Comparison of ENCODE assay signal across 9 cellular contexts in genomic region chr10:102431452-102432124, GRCh38. TPM values are rescaled to one million over a fixed set of nuclear protein-coding genes. Genes with fewer than 3 reads are reported as not detected.
DNase-seq lines count a peak whose midpoint lies in the region; ATAC-seq and TF ChIP-seq lines count a peak whose summit lies in the region.
"Had no signal": no experiment of that assay in that cellular context is flagged by ENCODE, and none has a peak within 500 bp of the region (broad histone marks: within the 10 kb centered on the region; RNA-seq: fewer than 3 reads in every experiment).

No MANE protein-coding gene starts in this region.

- peaks cover 7% of the 10 kb centered on the region for H3K79me2 ChIP-seq in fibroblast of lung (ENCODE audit: control insufficient read depth, insufficient read depth, low read length)

- no peaks in the 10 kb centered on the region for H3K27me3 Mint-ChIP-seq in activated naive CD4-positive, alpha-beta T cell treated with anti-CD3 and anti-CD28 coated beads for 36 hours (ENCODE audit: low read depth)

- peak; percentile 17 for DNase-seq in activated naive CD4-positive, alpha-beta T cell treated with anti-CD3 and anti-CD28 coated beads for 36 hours
- no peak for DNase-seq in activated naive CD4-positive, alpha-beta T cell treated with anti-CD3 and anti-CD28 coated beads, Interleukin-2, amount 50 U/mL, for 16 hours
- peak; percentile 68 for DNase-seq in SK-N-DZ (ENCODE audit: low spot score)
- DNase-seq in fibroblast of lung (ENCODE audit: low read depth in 2 of 2), result peak; percentile 27 to 51
- DNase-seq in ureter (ENCODE audit: low spot score), result no peak
- no peak for DNase-seq in NCI-H2227 treated with DMSO at 0.1 percent for 48 hours (lab: John Stamatoyannopoulos, UW)

- H2AFZ ChIP-seq in fibroblast of lung (ENCODE audit: low read length), result peak overlapping the region; percentile 76

- H3K36me3 Mint-ChIP-seq in activated naive CD4-positive, alpha-beta T cell treated with anti-CD3 and anti-CD28 coated beads for 36 hours (ENCODE audit: low read depth), result peaks cover 1% of the 10 kb centered on the region

- CTCF ChIA-PET in activated naive CD4-positive, alpha-beta T cell treated with anti-CD3 and anti-CD28 coated beads for 36 hours (lab: Charles Lee), result interaction anchor here (1.3 to 1.8 kb wide), 2 partner anchors 8 to 31 kb away, joined by 3 to 17 read pairs; no protein-coding TSS in a partner anchor

- H3K9me3 ChIP-seq in fibroblast of lung (ENCODE audit: control insufficient read depth, insufficient read depth, low read depth, low read length), result no peaks in the 10 kb centered on the region
- H3K9me3 ChIP-seq in neutrophil, result no peaks in the 10 kb centered on the region

- H3K4me1 ChIP-seq in fibroblast of lung (ENCODE audit: control insufficient read depth, extremely low read depth, insufficient read depth, low read length) (peaks cover 11% of the 10 kb centered on the region), neutrophil (ENCODE audit: control insufficient read depth in 1 of 2, insufficient read depth in 1 of 2, low read depth in 1 of 2, low read length in 1 of 2) (peaks cover 38 to 39% of the 10 kb centered on the region in 2 experiments)

- intact Hi-C loops in activated naive CD4-positive, alpha-beta T cell treated with anti-CD3 and anti-CD28 coated beads for 36 hours (cut with micrococcal nuclease), result loop anchor here (1.0 to 2.0 kb wide), 8 partner anchors 10 to 279 kb away; partner anchors contain the start of genes ACTR1A, NFKB2 and NOLC1

- peak overlapping the region; percentile 71 for H3K27ac ChIP-seq in fibroblast of lung (ENCODE audit: insufficient read depth, low read length)
- peak overlapping the region; percentile 43 for H3K27ac ChIP-seq in neutrophil

- no peaks in the 10 kb centered on the region for H3K9me3 Mint-ChIP-seq in activated naive CD4-positive, alpha-beta T cell treated with anti-CD3 and anti-CD28 coated beads for 36 hours

- peak overlapping the region; percentile 74 for H3K9ac ChIP-seq in fibroblast of lung (ENCODE audit: insufficient read depth, low read length)

- H3K4me1 Mint-ChIP-seq in activated naive CD4-positive, alpha-beta T cell treated with anti-CD3 and anti-CD28 coated beads for 36 hours (ENCODE audit: low read depth), result peaks cover 49% of the 10 kb centered on the region

- no peaks in the 10 kb centered on the region for H3K36me3 ChIP-seq in fibroblast of lung (ENCODE audit: control insufficient read depth, insufficient read depth, low read length)
- no peaks in the 10 kb centered on the region for H3K36me3 ChIP-seq in neutrophil

- TF ChIP-seq CTCF in fibroblast of lung (conservative IDR thresholded peaks at IDR 0.05 in 1 of 2, IDR thresholded peaks at IDR 0.05 in 1 of 2; ENCODE audit: low read depth in 1 of 2, low read length in 2 of 2), result no peak
- TF ChIP-seq CTCF in neutrophil (IDR thresholded peaks at IDR 0.05), result no peak

- peak overlapping the region; percentile 98 for H3K4me2 ChIP-seq in fibroblast of lung (ENCODE audit: extremely low read depth, insufficient read depth, low read length)

- peak overlapping the region; percentile 92 for H3K27ac Mint-ChIP-seq in activated naive CD4-positive, alpha-beta T cell treated with anti-CD3 and anti-CD28 coated beads for 36 hours

- no peak for ATAC-seq in GM21825 (IDR thresholded peaks at IDR 0.05; ENCODE audit: unreplicated experiment)

- H3K4me3 ChIP-seq in fibroblast of lung (replicated peaks in 1 of 4; ENCODE audit: control extremely low read depth in 1 of 4, insufficient read depth in 1 of 4, low read depth in 3 of 4, low read length in 4 of 4) (peak overlapping the region; percentile 59 to 86 (median 71)), neutrophil (ENCODE audit: low read depth in 1 of 2, low read length in 1 of 2) (peak overlapping the region; percentile 78 to 97)

- no peaks in the 10 kb centered on the region for H4K20me1 ChIP-seq in fibroblast of lung (ENCODE audit: control insufficient read depth, extremely low read depth, insufficient read depth, low read length)

- H3K27me3 ChIP-seq in fibroblast of lung (ENCODE audit: control insufficient read depth, insufficient read depth, low read length) (no peaks in the 10 kb centered on the region), neutrophil (no peaks in the 10 kb centered on the region)

- H3K4me3 Mint-ChIP-seq in activated naive CD4-positive, alpha-beta T cell treated with anti-CD3 and anti-CD28 coated beads for 36 hours, result peak overlapping the region; percentile 90

RNA-seq across cellular contexts. Expression of gene CUEDC2, which starts 0.8 kb away (rescaled TPM):
- 10 to 100 TPM; 63.3 to 64.4 TPM for total RNA-seq in activated naive CD4-positive, alpha-beta T cell treated with anti-CD3 and anti-CD28 coated beads for 36 hours
- polyA plus RNA-seq in SK-N-DZ (2014; cell fraction: cytosol; rRNA removed), result 130 and 171 TPM in 2 replicates
- 127 and 172 TPM in 2 replicates for polyA plus RNA-seq in SK-N-DZ (2014; cell fraction: nucleus; rRNA removed)
- total RNA-seq in fibroblast of lung, result 60.8 and 63.2 TPM in 2 replicates
- 62.3 and 66.8 TPM in 2 replicates for polyA plus RNA-seq in fibroblast of lung
- polyA plus RNA-seq in fibroblast of lung (2012), result 72.6 and 85.2 TPM in 2 replicates
- 75.4 and 77.0 TPM in 2 replicates for polyA minus RNA-seq in fibroblast of lung (ENCODE audit: low replicate concordance)
- 51.9 TPM for total RNA-seq in ureter

RNA-seq across cellular contexts. Expression of gene FBXL15, which starts 11.0 kb away (rescaled TPM):
- 10 to 100 TPM in 1 of 2 experiments, 1 to 10 TPM in 1; 9.9 to 10.8 TPM for total RNA-seq in activated naive CD4-positive, alpha-beta T cell treated with anti-CD3 and anti-CD28 coated beads for 36 hours
- 34.1 and 42.6 TPM in 2 replicates for polyA plus RNA-seq in SK-N-DZ (2014; cell fraction: cytosol; rRNA removed)
- polyA plus RNA-seq in SK-N-DZ (2014; cell fraction: nucleus; rRNA removed), result 47.1 and 53.0 TPM in 2 replicates
- total RNA-seq in fibroblast of lung, result 6.7 and 7.3 TPM in 2 replicates
- 2.2 and 2.8 TPM in 2 replicates for polyA plus RNA-seq in fibroblast of lung
- 5.7 and 6.8 TPM in 2 replicates for polyA plus RNA-seq in fibroblast of lung (2012)
- 0.47 and 0.82 TPM in 2 replicates for polyA minus RNA-seq in fibroblast of lung (ENCODE audit: low replicate concordance)
- 8.7 TPM for total RNA-seq in ureter

RNA-seq across cellular contexts. Expression of gene PSD, which starts 13.0 kb away (rescaled TPM):
- 1 to 10 TPM; 6.2 to 7.2 TPM for total RNA-seq in activated naive CD4-positive, alpha-beta T cell treated with anti-CD3 and anti-CD28 coated beads for 36 hours
- polyA plus RNA-seq in SK-N-DZ (2014; cell fraction: cytosol; rRNA removed), result 19.2 and 20.4 TPM in 2 replicates
- 90.7 and 104 TPM in 2 replicates for polyA plus RNA-seq in SK-N-DZ (2014; cell fraction: nucleus; rRNA removed)
- 5.3 and 6.9 TPM in 2 replicates for total RNA-seq in fibroblast of lung
- 0.07 and 0.30 TPM in 2 replicates for polyA plus RNA-seq in fibroblast of lung
- 1.6 and 2.6 TPM in 2 replicates for polyA plus RNA-seq in fibroblast of lung (2012)
- polyA minus RNA-seq in fibroblast of lung (ENCODE audit: low replicate concordance), result not detected in 2 replicates
- total RNA-seq in ureter, result 5.1 TPM

RNA-seq across cellular contexts. Expression of gene C10orf95, which starts 19.8 kb away (rescaled TPM):
- total RNA-seq in activated naive CD4-positive, alpha-beta T cell treated with anti-CD3 and anti-CD28 coated beads for 36 hours, result under 1 TPM; 0.14 to 0.15 TPM
- not detected in 2 replicates for polyA plus RNA-seq in SK-N-DZ (2014; cell fraction: cytosol; rRNA removed)
- polyA plus RNA-seq in SK-N-DZ (2014; cell fraction: nucleus; rRNA removed), result not detected in 2 replicates
- total RNA-seq in fibroblast of lung (under 0.01 and 0.17 TPM in 2 replicates), ureter (1.5 TPM)
- polyA plus RNA-seq in fibroblast of lung, result not detected in 2 replicates
- not detected in 2 replicates for polyA plus RNA-seq in fibroblast of lung (2012)
- not detected in 2 replicates for polyA minus RNA-seq in fibroblast of lung (ENCODE audit: low replicate concordance)
- total RNA-seq: lung microvascular endothelial cell had no signal

RNA-seq across cellular contexts. Expression of gene NFKB2, which starts 36.1 kb away (rescaled TPM):
- total RNA-seq in activated naive CD4-positive, alpha-beta T cell treated with anti-CD3 and anti-CD28 coated beads for 36 hours, result 100 to 1,000 TPM; 328 to 345 TPM
- 6.1 and 9.8 TPM in 2 replicates for polyA plus RNA-seq in SK-N-DZ (2014; cell fraction: cytosol; rRNA removed)
- polyA plus RNA-seq in SK-N-DZ (2014; cell fraction: nucleus; rRNA removed), result 13.4 and 19.5 TPM in 2 replicates
- total RNA-seq in fibroblast of lung (16.7 and 23.3 TPM in 2 replicates), ureter (33.0 TPM)
- polyA plus RNA-seq in fibroblast of lung, result 6.8 and 7.6 TPM in 2 replicates
- 10.5 and 13.1 TPM in 2 replicates for polyA plus RNA-seq in fibroblast of lung (2012)
- 11.3 and 14.5 TPM in 2 replicates for polyA minus RNA-seq in fibroblast of lung (ENCODE audit: low replicate concordance)

Comparison
In these comparisons a context has a peak if more than half of its experiments do, and no peak if none do; other contexts are left out.
1. DNase-seq: peak in activated naive CD4-positive, alpha-beta T cell treated with anti-CD3 and anti-CD28 coated beads for 36 hours (single experiment), SK-N-DZ (single experiment) and fibroblast of lung (2 of 2); none in activated naive CD4-positive, alpha-beta T cell treated with anti-CD3 and anti-CD28 coated beads, Interleukin-2, amount 50 U/mL, for 16 hours (single experiment), ureter (single experiment) and NCI-H2227 treated with DMSO at 0.1 percent for 48 hours (single experiment).